Comparison of ENCODE assay signal across 9 cellular contexts in the genomic region with DNA sequence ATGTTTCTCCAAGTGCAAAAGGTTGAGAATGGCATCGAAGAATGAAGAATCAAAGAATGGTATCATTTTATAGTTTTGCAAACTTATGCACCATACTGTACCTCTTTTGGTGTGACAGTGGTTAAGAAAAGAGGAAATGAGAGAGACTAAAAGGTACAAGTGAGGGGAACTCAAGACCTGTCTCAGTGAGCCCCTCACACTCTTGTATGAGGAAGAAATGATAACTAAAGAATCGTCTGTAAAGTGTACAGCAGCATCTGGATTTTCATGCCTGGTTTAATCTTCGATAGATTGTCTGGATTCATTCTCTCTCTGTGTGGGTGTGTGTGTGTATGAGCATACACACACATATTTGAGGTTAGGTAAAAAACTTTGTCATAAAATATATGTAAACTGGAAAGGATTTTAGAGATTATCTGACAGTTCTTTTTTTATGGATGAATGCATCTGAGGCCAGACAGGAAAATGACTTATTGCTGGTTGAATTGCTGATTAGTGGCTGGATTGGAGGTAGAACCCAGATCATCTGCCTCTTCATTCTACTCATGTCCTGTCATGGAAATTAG. TPM values are rescaled to one million over a fixed set of nuclear protein-coding genes. Genes with fewer than 3 reads are reported as not detected.
DNase-seq lines count a peak whose midpoint lies in the region; ATAC-seq lines count a peak whose summit lies in the region.
"Had no signal": no experiment of that assay in that cellular context is flagged by ENCODE, and none has a peak within 500 bp of the region (broad histone marks: within the 10 kb centered on the region; RNA-seq: fewer than 3 reads in every experiment).

No MANE protein-coding gene starts in this region.

- H3K27ac Mint-ChIP-seq in activated naive CD4-positive, alpha-beta T cell treated with anti-CD3 and anti-CD28 coated beads for 36 hours = no peak overlapping the region

- H3K4me3 Mint-ChIP-seq in activated naive CD4-positive, alpha-beta T cell treated with anti-CD3 and anti-CD28 coated beads for 36 hours = peak overlapping the region; percentile 36

- peak; percentile 69 for ATAC-seq in HG02981 (IDR thresholded peaks at IDR 0.05; ENCODE audit: unreplicated experiment)

- DNase-seq in activated naive CD4-positive, alpha-beta T cell treated with anti-CD3 and anti-CD28 coated beads for 36 hours = no peak
- DNase-seq in activated naive CD4-positive, alpha-beta T cell treated with anti-CD3 and anti-CD28 coated beads, Interleukin-2, amount 50 U/mL, for 16 hours = no peak
- peak; percentile 44 for DNase-seq in RPMI7951 (ENCODE audit: low read depth)
- peak; percentile 78 for DNase-seq in non-pigmented ciliary epithelial cell (ENCODE audit: low read depth)
- DNase-seq in AG08396 (ENCODE audit: low spot score) = no peak
- no peak for DNase-seq in iPS-NIHi7 (ENCODE audit: extremely low spot score)
- DNase-seq in COLO829 (ENCODE audit: low spot score) = no peak
- DNase-seq: CD4-positive, CD25-positive, alpha-beta regulatory T cell had no signal

- peaks cover 51% of the 10 kb centered on the region for H3K4me1 Mint-ChIP-seq in activated naive CD4-positive, alpha-beta T cell treated with anti-CD3 and anti-CD28 coated beads for 36 hours (ENCODE audit: low read depth)

- CTCF ChIA-PET in activated naive CD4-positive, alpha-beta T cell treated with anti-CD3 and anti-CD28 coated beads for 36 hours (lab: Charles Lee) = interaction anchor here (1.2 to 1.3 kb wide), 2 partner anchors 44 to 67 kb away, joined by 3 to 6 read pairs; no protein-coding TSS in a partner anchor

- H3K36me3 Mint-ChIP-seq in activated naive CD4-positive, alpha-beta T cell treated with anti-CD3 and anti-CD28 coated beads for 36 hours (ENCODE audit: low read depth) = peaks cover 5% of the 10 kb centered on the region

- peaks cover 1% of the 10 kb centered on the region for H3K9me3 Mint-ChIP-seq in activated naive CD4-positive, alpha-beta T cell treated with anti-CD3 and anti-CD28 coated beads for 36 hours

- H3K27me3 Mint-ChIP-seq in activated naive CD4-positive, alpha-beta T cell treated with anti-CD3 and anti-CD28 coated beads for 36 hours (ENCODE audit: low read depth) = no peaks in the 10 kb centered on the region
- H3K27me3 Mint-ChIP-seq: CD4-positive, CD25-positive, alpha-beta regulatory T cell had no signal

- intact Hi-C loops in activated naive CD4-positive, alpha-beta T cell treated with anti-CD3 and anti-CD28 coated beads for 36 hours (cut with micrococcal nuclease) = no loop called here

RNA-seq across cellular contexts. Expression of a gene that starts 15.9 kb away (rescaled TPM):
- 100 to 1,000 TPM; 196 to 206 TPM for total RNA-seq in activated naive CD4-positive, alpha-beta T cell treated with anti-CD3 and anti-CD28 coated beads for 36 hours
- 246 and 317 TPM in 2 replicates for total RNA-seq in RPMI7951 (2014; rRNA removed; shearing (Covaris generic))

Comparison
In these comparisons a context has a peak if more than half of its experiments do, and no peak if none do; other contexts are left out.
1. DNase-seq: peak in RPMI7951 (single experiment) and non-pigmented ciliary epithelial cell (single experiment); none in activated naive CD4-positive, alpha-beta T cell treated with anti-CD3 and anti-CD28 coated beads for 36 hours (single experiment), activated naive CD4-positive, alpha-beta T cell treated with anti-CD3 and anti-CD28 coated beads, Interleukin-2, amount 50 U/mL, for 16 hours (single experiment), AG08396 (single experiment), iPS-NIHi7 (single experiment) and COLO829 (single experiment).